ENCODE assay signal across 1 cellular context in the genomic region with DNA sequence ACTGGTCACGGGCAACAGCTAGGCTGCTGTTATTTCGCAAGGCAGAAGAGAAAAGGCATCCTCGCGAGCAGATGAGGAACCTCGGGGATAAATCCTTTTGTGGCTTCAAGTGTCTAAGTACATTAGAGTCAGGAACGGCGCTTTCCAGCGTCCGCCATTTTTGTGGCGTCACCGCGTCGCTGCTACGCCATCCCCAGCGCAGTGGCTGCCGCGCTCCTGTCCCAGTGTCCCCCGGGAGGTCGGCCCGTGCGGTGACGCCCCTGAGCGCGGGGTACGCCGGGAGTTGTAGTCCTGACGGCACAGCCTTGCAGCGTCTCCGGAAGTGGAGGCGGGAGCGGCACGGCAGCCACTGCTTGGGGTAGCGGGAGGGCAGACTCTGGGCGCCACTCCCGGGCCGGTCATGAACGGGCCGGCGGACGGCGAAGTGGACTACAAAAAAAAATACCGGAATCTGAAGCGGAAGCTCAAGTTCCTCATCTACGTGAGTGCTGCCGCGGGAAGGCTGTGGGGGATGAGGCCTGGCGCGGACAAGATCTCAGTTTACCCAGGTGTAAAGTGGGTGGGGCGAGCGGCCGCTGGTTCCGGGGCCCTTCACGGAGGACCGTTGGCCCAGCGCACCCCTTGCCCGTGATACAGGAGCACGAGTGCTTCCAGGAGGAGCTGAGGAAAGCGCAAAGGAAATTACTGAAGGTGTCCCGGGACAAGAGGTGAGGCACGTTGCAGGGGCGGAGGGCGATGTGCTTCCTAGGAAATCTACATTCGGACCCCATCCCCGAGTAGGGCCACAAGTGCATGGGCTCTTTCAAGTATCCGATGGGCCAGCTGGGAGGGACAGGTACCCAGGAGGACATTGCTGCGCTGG.
A peak's percentile ranks its signal among the peaks of the same experiment; 100 is the strongest.
TF ChIP-seq lines count a peak whose summit lies in the region.

A gene with protein sequence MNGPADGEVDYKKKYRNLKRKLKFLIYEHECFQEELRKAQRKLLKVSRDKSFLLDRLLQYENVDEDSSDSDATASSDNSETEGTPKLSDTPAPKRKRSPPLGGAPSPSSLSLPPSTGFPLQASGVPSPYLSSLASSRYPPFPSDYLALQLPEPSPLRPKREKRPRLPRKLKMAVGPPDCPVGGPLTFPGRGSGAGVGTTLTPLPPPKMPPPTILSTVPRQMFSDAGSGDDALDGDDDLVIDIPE (plus strand): TSS at position 331 of the 862 bp plus-strand sequence. CDS start 70 bp downstream, at position 401.

TF ChIP-seq in HepG2, 621 proteins besides CTCF, POLR2A, EP300 and RAD21 (continued from another document and continues in another):
- TF ChIP-seq, protein P1, sequence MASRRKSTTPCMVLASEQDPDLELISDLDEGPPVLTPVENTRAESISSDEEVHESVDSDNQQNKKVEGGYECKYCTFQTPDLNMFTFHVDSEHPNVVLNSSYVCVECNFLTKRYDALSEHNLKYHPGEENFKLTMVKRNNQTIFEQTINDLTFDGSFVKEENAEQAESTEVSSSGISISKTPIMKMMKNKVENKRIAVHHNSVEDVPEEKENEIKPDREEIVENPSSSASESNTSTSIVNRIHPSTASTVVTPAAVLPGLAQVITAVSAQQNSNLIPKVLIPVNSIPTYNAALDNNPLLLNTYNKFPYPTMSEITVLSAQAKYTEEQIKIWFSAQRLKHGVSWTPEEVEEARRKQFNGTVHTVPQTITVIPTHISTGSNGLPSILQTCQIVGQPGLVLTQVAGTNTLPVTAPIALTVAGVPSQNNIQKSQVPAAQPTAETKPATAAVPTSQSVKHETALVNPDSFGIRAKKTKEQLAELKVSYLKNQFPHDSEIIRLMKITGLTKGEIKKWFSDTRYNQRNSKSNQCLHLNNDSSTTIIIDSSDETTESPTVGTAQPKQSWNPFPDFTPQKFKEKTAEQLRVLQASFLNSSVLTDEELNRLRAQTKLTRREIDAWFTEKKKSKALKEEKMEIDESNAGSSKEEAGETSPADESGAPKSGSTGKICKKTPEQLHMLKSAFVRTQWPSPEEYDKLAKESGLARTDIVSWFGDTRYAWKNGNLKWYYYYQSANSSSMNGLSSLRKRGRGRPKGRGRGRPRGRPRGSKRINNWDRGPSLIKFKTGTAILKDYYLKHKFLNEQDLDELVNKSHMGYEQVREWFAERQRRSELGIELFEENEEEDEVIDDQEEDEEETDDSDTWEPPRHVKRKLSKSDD (CRISPR knock-in tag; IDR thresholded peaks at IDR 0.05; ENCODE audit: low read depth), result peak; percentile 100
- TF ChIP-seq ZNF891 (CRISPR knock-in tag; IDR thresholded peaks at IDR 0.05) (peak; percentile 65), SP140L (CRISPR knock-in tag; IDR thresholded peaks at IDR 0.05; ENCODE audit: borderline replicate concordance) (peak; percentile 32; the same call in 1 of the 2 replicates), ARHGAP35 (CRISPR knock-in tag; IDR thresholded peaks at IDR 0.05; ENCODE audit: borderline replicate concordance) (no peak), TOE1 (CRISPR knock-in tag; IDR thresholded peaks at IDR 0.05) (no peak), ZBTB33 (CRISPR knock-in tag; IDR thresholded peaks at IDR 0.05) (peak; percentile 16; the same call in 1 of the 2 replicates), ZNF564 (CRISPR knock-in tag; IDR thresholded peaks at IDR 0.05) (no peak), ZNF296 (CRISPR knock-in tag; conservative IDR thresholded peaks at IDR 0.05) (peak; percentile 11; the same call in 1 of the 2 replicates), ZNF256 (CRISPR knock-in tag; conservative IDR thresholded peaks at IDR 0.05) (no peak; the same call in 1 of the 2 replicates), POGZ (CRISPR knock-in tag; IDR thresholded peaks at IDR 0.05) (peak; percentile 74), MTF2 (CRISPR knock-in tag; IDR thresholded peaks at IDR 0.05; ENCODE audit: borderline replicate concordance) (peak; percentile 82; the same call in 1 of the 2 replicates), ZNF550 (CRISPR knock-in tag; IDR thresholded peaks at IDR 0.05; ENCODE audit: borderline replicate concordance) (no peak), ZNF766 (CRISPR knock-in tag; IDR thresholded peaks at IDR 0.05; ENCODE audit: borderline replicate concordance) (0 out of 2 replicates have a peak, but pooled peaks have one; percentile 68), CCAR2 (optimal IDR thresholded peaks at IDR 0.05; ENCODE audit: low read depth, low read length) (no peak), ZFX (CRISPR knock-in tag; IDR thresholded peaks at IDR 0.05; ENCODE audit: low read depth) (peak; percentile 93), FOXJ3 (CRISPR knock-in tag; IDR thresholded peaks at IDR 0.05; ENCODE audit: borderline replicate concordance) (peak; percentile 73; the same call in 1 of the 2 replicates), PHF20 (CRISPR knock-in tag; IDR thresholded peaks at IDR 0.05) (peak; percentile 93), GATA4 (IDR thresholded peaks at IDR 0.05; ENCODE audit: borderline replicate concordance, low read depth) (peak; percentile 27; the same call in 1 of the 2 replicates), ZNF773 (CRISPR knock-in tag; IDR thresholded peaks at IDR 0.05; ENCODE audit: borderline replicate concordance) (0 out of 2 replicates have a peak, but pooled peaks have one; percentile 29), ZNF598 (CRISPR knock-in tag; IDR thresholded peaks at IDR 0.05; ENCODE audit: borderline replicate concordance) (no peak; the same call in 1 of the 2 replicates), ATRX (CRISPR knock-in tag; IDR thresholded peaks at IDR 0.05; ENCODE audit: borderline replicate concordance) (no peak), THYN1 (CRISPR knock-in tag; IDR thresholded peaks at IDR 0.05; ENCODE audit: borderline replicate concordance, low read depth) (no peak), ZNF724P (CRISPR knock-in tag; IDR thresholded peaks at IDR 0.05; ENCODE audit: borderline replicate concordance) (no peak; the same call in 1 of the 2 replicates), ZBTB3 (CRISPR knock-in tag; IDR thresholded peaks at IDR 0.05; ENCODE audit: borderline replicate concordance, low read depth) (no peak; the same call in 1 of the 2 replicates), MZF1 (CRISPR knock-in tag; IDR thresholded peaks at IDR 0.05; ENCODE audit: borderline replicate concordance) (no peak), FOSL1 (CRISPR knock-in tag; IDR thresholded peaks at IDR 0.05; ENCODE audit: borderline replicate concordance) (no peak), ZMYM2 (CRISPR knock-in tag; IDR thresholded peaks at IDR 0.05) (no peak; the same call in 1 of the 2 replicates), DNMT1 (CRISPR knock-in tag; IDR thresholded peaks at IDR 0.05) (no peak), ZNF180 (CRISPR knock-in tag; IDR thresholded peaks at IDR 0.05; ENCODE audit: borderline replicate concordance, low read depth) (peak; percentile 59; the same call in 1 of the 2 replicates), ZNF790 (CRISPR knock-in tag; IDR thresholded peaks at IDR 0.05; ENCODE audit: borderline replicate concordance) (no peak; the same call in 1 of the 2 replicates), MXD4 (CRISPR knock-in tag; IDR thresholded peaks at IDR 0.05) (peak; percentile 66; the same call in 1 of the 2 replicates), TP53 (CRISPR knock-in tag; conservative IDR thresholded peaks at IDR 0.05) (peak; percentile 16; the same call in 1 of the 2 replicates), ZNF777 (CRISPR knock-in tag; IDR thresholded peaks at IDR 0.05) (no peak; the same call in 1 of the 2 replicates), THAP9 (CRISPR knock-in tag; IDR thresholded peaks at IDR 0.05; ENCODE audit: borderline replicate concordance) (peak; percentile 91), HES4 (CRISPR knock-in tag; IDR thresholded peaks at IDR 0.05; ENCODE audit: borderline replicate concordance) (0 out of 2 replicates have a peak, but pooled peaks have one; percentile 48), NR2F6 (IDR thresholded peaks at IDR 0.05) (no peak), NR2F6 (CRISPR knock-in tag; IDR thresholded peaks at IDR 0.05) (peak; percentile 66; the same call in 1 of the 2 replicates), SOX13 (IDR thresholded peaks at IDR 0.05) (no peak), SOX13 (CRISPR knock-in tag; conservative IDR thresholded peaks at IDR 0.05 in 1 of 2, IDR thresholded peaks at IDR 0.05 in 1 of 2) (peak in 1 of 2 experiments; percentile 39; a peak in 1 of 4 replicates), MAF1 (CRISPR knock-in tag; IDR thresholded peaks at IDR 0.05; ENCODE audit: borderline replicate concordance) (peak; percentile 91), AGO1 (IDR thresholded peaks at IDR 0.05; ENCODE audit: low read depth, low read length, poor library complexity, severe bottlenecking) (peak; percentile 85), HNF4A (CRISPR knock-in tag; IDR thresholded peaks at IDR 0.05) (0 out of 2 replicates have a peak, but pooled peaks have one; percentile 9)
- TF ChIP-seq, protein P2, sequence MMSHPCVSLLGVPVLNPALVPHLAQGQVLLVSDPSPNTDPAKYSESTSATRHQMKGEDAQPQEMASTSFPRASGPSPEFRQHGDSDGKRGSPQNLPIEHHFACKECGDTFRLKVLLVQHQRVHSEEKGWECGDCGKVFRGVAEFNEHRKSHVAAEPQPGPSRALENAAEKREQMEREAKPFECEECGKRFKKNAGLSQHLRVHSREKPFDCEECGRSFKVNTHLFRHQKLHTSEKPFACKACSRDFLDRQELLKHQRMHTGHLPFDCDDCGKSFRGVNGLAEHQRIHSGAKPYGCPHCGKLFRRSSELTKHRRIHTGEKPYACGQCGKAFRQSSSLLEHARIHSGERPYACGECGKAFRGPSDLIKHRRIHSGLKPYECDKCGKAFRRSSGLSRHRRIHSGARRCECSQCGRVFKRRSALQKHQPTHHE (CRISPR knock-in tag; IDR thresholded peaks at IDR 0.05; ENCODE audit: borderline replicate concordance), result 0 out of 2 replicates have a peak, but pooled peaks have one; percentile 54
- TF ChIP-seq, protein P3, sequence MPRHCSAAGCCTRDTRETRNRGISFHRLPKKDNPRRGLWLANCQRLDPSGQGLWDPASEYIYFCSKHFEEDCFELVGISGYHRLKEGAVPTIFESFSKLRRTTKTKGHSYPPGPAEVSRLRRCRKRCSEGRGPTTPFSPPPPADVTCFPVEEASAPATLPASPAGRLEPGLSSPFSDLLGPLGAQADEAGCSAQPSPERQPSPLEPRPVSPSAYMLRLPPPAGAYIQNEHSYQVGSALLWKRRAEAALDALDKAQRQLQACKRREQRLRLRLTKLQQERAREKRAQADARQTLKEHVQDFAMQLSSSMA (CRISPR knock-in tag; IDR thresholded peaks at IDR 0.05), result peak; percentile 90; the same call in 1 of the 2 replicates
- TF ChIP-seq, protein P4, sequence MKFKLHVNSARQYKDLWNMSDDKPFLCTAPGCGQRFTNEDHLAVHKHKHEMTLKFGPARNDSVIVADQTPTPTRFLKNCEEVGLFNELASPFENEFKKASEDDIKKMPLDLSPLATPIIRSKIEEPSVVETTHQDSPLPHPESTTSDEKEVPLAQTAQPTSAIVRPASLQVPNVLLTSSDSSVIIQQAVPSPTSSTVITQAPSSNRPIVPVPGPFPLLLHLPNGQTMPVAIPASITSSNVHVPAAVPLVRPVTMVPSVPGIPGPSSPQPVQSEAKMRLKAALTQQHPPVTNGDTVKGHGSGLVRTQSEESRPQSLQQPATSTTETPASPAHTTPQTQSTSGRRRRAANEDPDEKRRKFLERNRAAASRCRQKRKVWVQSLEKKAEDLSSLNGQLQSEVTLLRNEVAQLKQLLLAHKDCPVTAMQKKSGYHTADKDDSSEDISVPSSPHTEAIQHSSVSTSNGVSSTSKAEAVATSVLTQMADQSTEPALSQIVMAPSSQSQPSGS (CRISPR knock-in tag; IDR thresholded peaks at IDR 0.05), result peak; percentile 80
